In the genomic region with DNA sequence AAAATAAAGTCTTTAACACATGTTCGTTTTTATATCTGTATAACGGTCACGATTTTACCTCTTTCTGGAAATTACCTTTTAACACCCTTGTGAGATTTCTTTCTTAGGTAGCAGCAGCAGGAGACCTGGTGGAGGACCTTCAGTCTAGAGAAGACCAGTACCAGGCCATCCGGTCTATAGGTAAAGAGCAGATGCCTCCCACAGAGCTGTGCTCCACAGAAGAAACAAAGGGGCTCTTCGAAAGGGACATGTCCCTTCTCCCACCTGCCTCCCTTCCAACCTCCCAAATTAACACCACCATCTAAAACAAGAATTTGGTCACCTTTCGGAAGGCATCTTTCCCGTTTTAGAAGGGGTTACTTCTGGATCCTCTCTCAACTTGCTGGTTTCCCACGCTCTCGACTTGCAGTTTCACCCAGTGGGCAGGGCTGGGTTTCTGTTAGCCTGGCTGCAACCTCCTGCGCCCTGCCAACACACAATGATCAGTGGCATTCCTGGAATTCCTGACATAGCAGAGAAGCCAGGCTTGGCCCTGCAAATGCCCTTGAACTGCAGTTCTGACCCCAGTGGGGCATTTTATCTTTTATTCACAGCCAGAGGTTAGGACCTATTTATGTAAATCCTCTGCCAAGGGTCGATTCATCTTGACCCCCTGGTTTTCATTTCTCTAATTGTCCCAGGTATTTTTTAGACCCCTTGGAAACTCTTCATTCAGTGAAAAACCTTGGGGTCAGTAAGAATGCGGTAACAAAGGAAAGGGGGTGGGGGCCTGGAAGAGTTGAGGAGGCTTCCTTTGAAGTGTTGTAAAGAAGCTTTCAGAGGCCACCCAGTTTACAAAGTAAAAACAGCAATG, we compare ENCODE assay signal across 1 cellular context.
TF ChIP-seq lines count a peak whose summit lies in the region.

No MANE protein-coding gene starts in this region.

TF ChIP-seq in HepG2, 621 proteins besides CTCF, POLR2A, EP300 and RAD21 (continued from another document and continues in another):
- TF ChIP-seq NR2F6 (IDR thresholded peaks at IDR 0.05) (peak; percentile 96), NR2F6 (CRISPR knock-in tag; IDR thresholded peaks at IDR 0.05) (peak; percentile 94), ASH2L (IDR thresholded peaks at IDR 0.05; ENCODE audit: insufficient read length, low read depth, low read length) (peak; percentile 73), HNF4A (CRISPR knock-in tag; IDR thresholded peaks at IDR 0.05) (peak; percentile 74), HOXA3 (CRISPR knock-in tag; IDR thresholded peaks at IDR 0.05) (peak; percentile 74), GABPB1 (CRISPR knock-in tag; IDR thresholded peaks at IDR 0.05) (no peak), ZNF510 (CRISPR knock-in tag; IDR thresholded peaks at IDR 0.05; ENCODE audit: low read depth) (no peak), IRF2 (CRISPR knock-in tag; IDR thresholded peaks at IDR 0.05) (peak; percentile 61; the same call in 1 of the 2 replicates), ZNF296 (CRISPR knock-in tag; conservative IDR thresholded peaks at IDR 0.05) (no peak), NFYB (CRISPR knock-in tag; IDR thresholded peaks at IDR 0.05) (no peak), JUN (CRISPR knock-in tag; IDR thresholded peaks at IDR 0.05) (0 out of 2 replicates have a peak, but pooled peaks have one; percentile 22), HOXA7 (CRISPR knock-in tag; IDR thresholded peaks at IDR 0.05) (no peak), FOXC1 (CRISPR knock-in tag; IDR thresholded peaks at IDR 0.05; ENCODE audit: borderline replicate concordance) (no peak), ATAD3A (CRISPR knock-in tag; IDR thresholded peaks at IDR 0.05) (no peak), ZSCAN29 (CRISPR knock-in tag; conservative IDR thresholded peaks at IDR 0.05) (no peak), ZNF512B (CRISPR knock-in tag; IDR thresholded peaks at IDR 0.05; ENCODE audit: borderline replicate concordance) (no peak), HNF4G (IDR thresholded peaks at IDR 0.05; ENCODE audit: borderline replicate concordance, low read depth, low read length) (peak; percentile 75), HNF4G (CRISPR knock-in tag; IDR thresholded peaks at IDR 0.05; ENCODE audit: borderline replicate concordance, low read depth) (0 out of 2 replicates have a peak, but pooled peaks have one; percentile 22), ATF4 (CRISPR knock-in tag; IDR thresholded peaks at IDR 0.05) (peak in 1 of 2 experiments; percentile 14; a peak in 1 of 4 replicates), ZNF282 (IDR thresholded peaks at IDR 0.05; ENCODE audit: partially characterized antibody) (no peak), NR2C2 (CRISPR knock-in tag; IDR thresholded peaks at IDR 0.05; ENCODE audit: borderline replicate concordance) (peak; percentile 75; the same call in 1 of the 2 replicates), REPIN1 (CRISPR knock-in tag; IDR thresholded peaks at IDR 0.05; ENCODE audit: borderline replicate concordance, low read depth) (peak; percentile 49; the same call in 1 of the 2 replicates), CBX1 (IDR thresholded peaks at IDR 0.05; ENCODE audit: low read depth) (no peak), ZNF772 (CRISPR knock-in tag; IDR thresholded peaks at IDR 0.05) (no peak), MXD3 (CRISPR knock-in tag; IDR thresholded peaks at IDR 0.05) (no peak), CHD4 (IDR thresholded peaks at IDR 0.05; ENCODE audit: borderline replicate concordance, low read length) (peak; percentile 49; the same call in 1 of the 2 replicates), RAD51 (IDR thresholded peaks at IDR 0.05; ENCODE audit: borderline replicate concordance) (no peak), ZNF570 (CRISPR knock-in tag; IDR thresholded peaks at IDR 0.05; ENCODE audit: borderline replicate concordance) (no peak), CBX5 (CRISPR knock-in tag; IDR thresholded peaks at IDR 0.05; ENCODE audit: borderline replicate concordance) (peak; percentile 21; the same call in 1 of the 2 replicates), SNAPC2 (CRISPR knock-in tag; IDR thresholded peaks at IDR 0.05) (0 out of 2 replicates have a peak, but pooled peaks have one; percentile 46), ZNF674 (CRISPR knock-in tag; IDR thresholded peaks at IDR 0.05; ENCODE audit: low read depth) (no peak), HBP1 (CRISPR knock-in tag; IDR thresholded peaks at IDR 0.05; ENCODE audit: low read depth) (no peak), TP53 (CRISPR knock-in tag; conservative IDR thresholded peaks at IDR 0.05) (no peak), ZNF253 (CRISPR knock-in tag; IDR thresholded peaks at IDR 0.05; ENCODE audit: borderline replicate concordance) (no peak), FOXA1 (IDR thresholded peaks at IDR 0.05) (no peak), FOXA1 (CRISPR knock-in tag; IDR thresholded peaks at IDR 0.05) (0 out of 2 replicates have a peak, but pooled peaks have one; percentile 10), FOXA3 (CRISPR knock-in tag; IDR thresholded peaks at IDR 0.05) (peak; percentile 56), ZBTB25 (CRISPR knock-in tag; IDR thresholded peaks at IDR 0.05) (no peak), THYN1 (CRISPR knock-in tag; IDR thresholded peaks at IDR 0.05; ENCODE audit: borderline replicate concordance, low read depth) (no peak), CEBPZ (IDR thresholded peaks at IDR 0.05; ENCODE audit: low read length) (no peak), ZNF205 (CRISPR knock-in tag; IDR thresholded peaks at IDR 0.05) (no peak), TRIM24 (CRISPR knock-in tag; IDR thresholded peaks at IDR 0.05) (no peak), ZNF468 (CRISPR knock-in tag; IDR thresholded peaks at IDR 0.05) (no peak), HOXA5 (CRISPR knock-in tag; IDR thresholded peaks at IDR 0.05) (0 out of 2 replicates have a peak, but pooled peaks have one; percentile 49), BRF2 (CRISPR knock-in tag; IDR thresholded peaks at IDR 0.05) (no peak), PRPF4 (IDR thresholded peaks at IDR 0.05; ENCODE audit: low read depth, low read length, poor library complexity, severe bottlenecking) (no peak), KLF6 (CRISPR knock-in tag; IDR thresholded peaks at IDR 0.05) (no peak), ZSCAN21 (CRISPR knock-in tag; IDR thresholded peaks at IDR 0.05; ENCODE audit: borderline replicate concordance) (no peak), CCAR2 (optimal IDR thresholded peaks at IDR 0.05; ENCODE audit: low read depth, low read length) (no peak), ZNF451 (CRISPR knock-in tag; IDR thresholded peaks at IDR 0.05) (no peak), ZNF878 (CRISPR knock-in tag; IDR thresholded peaks at IDR 0.05) (no peak), ZNF24 (IDR thresholded peaks at IDR 0.05) (no peak), MIXL1 (CRISPR knock-in tag; IDR thresholded peaks at IDR 0.05) (peak; percentile 78; the same call in 1 of the 2 replicates), ZNF746 (CRISPR knock-in tag; IDR thresholded peaks at IDR 0.05) (no peak)
- TF ChIP-seq, protein P1, sequence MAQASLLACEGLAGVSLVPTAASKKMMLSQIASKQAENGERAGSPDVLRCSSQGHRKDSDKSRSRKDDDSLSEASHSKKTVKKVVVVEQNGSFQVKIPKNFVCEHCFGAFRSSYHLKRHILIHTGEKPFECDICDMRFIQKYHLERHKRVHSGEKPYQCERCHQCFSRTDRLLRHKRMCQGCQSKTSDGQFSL (CRISPR knock-in tag; IDR thresholded peaks at IDR 0.05), result no peak
- TF ChIP-seq, protein P2, sequence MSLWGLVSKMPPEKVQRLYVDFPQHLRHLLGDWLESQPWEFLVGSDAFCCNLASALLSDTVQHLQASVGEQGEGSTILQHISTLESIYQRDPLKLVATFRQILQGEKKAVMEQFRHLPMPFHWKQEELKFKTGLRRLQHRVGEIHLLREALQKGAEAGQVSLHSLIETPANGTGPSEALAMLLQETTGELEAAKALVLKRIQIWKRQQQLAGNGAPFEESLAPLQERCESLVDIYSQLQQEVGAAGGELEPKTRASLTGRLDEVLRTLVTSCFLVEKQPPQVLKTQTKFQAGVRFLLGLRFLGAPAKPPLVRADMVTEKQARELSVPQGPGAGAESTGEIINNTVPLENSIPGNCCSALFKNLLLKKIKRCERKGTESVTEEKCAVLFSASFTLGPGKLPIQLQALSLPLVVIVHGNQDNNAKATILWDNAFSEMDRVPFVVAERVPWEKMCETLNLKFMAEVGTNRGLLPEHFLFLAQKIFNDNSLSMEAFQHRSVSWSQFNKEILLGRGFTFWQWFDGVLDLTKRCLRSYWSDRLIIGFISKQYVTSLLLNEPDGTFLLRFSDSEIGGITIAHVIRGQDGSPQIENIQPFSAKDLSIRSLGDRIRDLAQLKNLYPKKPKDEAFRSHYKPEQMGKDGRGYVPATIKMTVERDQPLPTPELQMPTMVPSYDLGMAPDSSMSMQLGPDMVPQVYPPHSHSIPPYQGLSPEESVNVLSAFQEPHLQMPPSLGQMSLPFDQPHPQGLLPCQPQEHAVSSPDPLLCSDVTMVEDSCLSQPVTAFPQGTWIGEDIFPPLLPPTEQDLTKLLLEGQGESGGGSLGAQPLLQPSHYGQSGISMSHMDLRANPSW (CRISPR knock-in tag; IDR thresholded peaks at IDR 0.05; ENCODE audit: borderline replicate concordance), result no peak
